9 cellular contexts compared by ENCODE assay signal in the genomic region with DNA sequence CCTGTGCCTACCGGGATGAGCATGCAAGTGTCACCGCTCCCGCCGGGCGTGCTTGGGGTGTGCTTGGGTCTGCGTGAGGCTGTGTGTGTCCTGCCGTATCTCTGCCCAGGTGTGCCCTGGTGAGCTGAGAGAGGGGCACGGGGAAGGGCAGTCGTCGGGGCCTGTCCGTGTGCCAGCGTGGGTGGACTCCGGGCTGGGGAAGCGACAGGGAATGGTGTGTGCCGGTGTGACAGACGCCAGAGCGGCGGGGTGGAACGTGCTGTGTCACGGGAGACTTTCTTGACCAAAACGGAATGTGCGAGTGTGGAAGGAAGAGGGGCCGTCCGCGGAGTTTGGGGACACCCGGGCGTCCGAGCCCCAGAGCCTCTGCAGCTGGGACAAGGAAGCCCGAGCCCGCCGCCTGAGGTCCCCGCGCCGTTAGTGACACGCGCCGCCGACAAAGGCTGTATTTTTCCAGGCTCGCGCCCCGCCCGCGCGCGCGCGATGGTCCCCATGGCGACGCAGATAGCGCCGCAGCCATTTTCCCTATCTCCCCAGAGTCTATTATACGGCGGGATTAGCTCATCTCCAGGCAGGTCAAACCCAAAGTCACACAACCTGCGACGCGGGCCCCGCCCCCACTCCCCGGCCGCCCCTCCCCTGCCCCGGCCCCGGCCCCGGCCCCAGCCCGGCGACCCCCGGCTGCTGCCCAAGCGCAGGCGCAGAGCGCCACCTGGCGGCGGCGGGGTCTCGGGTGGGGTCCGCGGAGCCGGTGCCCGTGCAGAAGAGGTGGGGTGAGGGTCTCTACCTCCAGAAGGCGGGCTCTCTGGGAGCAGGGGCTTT. TPM values are rescaled to one million over a fixed set of nuclear protein-coding genes. Genes with fewer than 3 reads are reported as not detected.
A peak's percentile ranks its signal among the peaks of the same experiment; 100 is the strongest.
DNase-seq lines count a peak whose midpoint lies in the region; ATAC-seq and TF ChIP-seq lines count a peak whose summit lies in the region.
"Had no signal": no experiment of that assay in that cellular context is flagged by ENCODE, and none has a peak within 500 bp of the region (broad histone marks: within the 10 kb centered on the region; RNA-seq: fewer than 3 reads in every experiment).

No MANE protein-coding gene starts in this region.

- TF ChIP-seq EP300 in suprapubic skin (IDR thresholded peaks at IDR 0.05): no peak

- H3K36me3 ChIP-seq in Peyer's patch (no peaks in the 10 kb centered on the region), suprapubic skin (no peaks in the 10 kb centered on the region)

- peaks cover 4% of the 10 kb centered on the region for H3K36me3 Mint-ChIP-seq in IgD-negative memory B cell

- no peaks in the 10 kb centered on the region for H3K9me3 ChIP-seq in Peyer's patch
- no peaks in the 10 kb centered on the region for H3K9me3 ChIP-seq in suprapubic skin

- H3K27ac ChIP-seq in Peyer's patch (no peak overlapping the region), suprapubic skin (no peak overlapping the region)

- H3K9me3 Mint-ChIP-seq in IgD-negative memory B cell: peaks cover 0 to 6% (median 0%) of the 10 kb centered on the region in 3 donors

- peak overlapping the region in 1 of 3 donors; percentile 63 for H3K27ac Mint-ChIP-seq in IgD-negative memory B cell

- no peak for TF ChIP-seq POLR2A in Peyer's patch (IDR thresholded peaks at IDR 0.05)
- no peak for TF ChIP-seq POLR2A in suprapubic skin (IDR thresholded peaks at IDR 0.05)

- no peak for ATAC-seq in HG03095 (IDR thresholded peaks at IDR 0.05; ENCODE audit: unreplicated experiment)

- H3K27me3 ChIP-seq in Peyer's patch (peaks cover 0 to 37% of the 10 kb centered on the region in 2 donors), suprapubic skin (peaks cover 94% of the 10 kb centered on the region)

- H3K4me1 Mint-ChIP-seq in IgD-negative memory B cell: peaks cover 0 to 6% (median 3%) of the 10 kb centered on the region in 3 donors

- 5% methylated on average over 22 of the region's 77 CpGs for WGBS in suprapubic skin

- H3K4me3 ChIP-seq in Peyer's patch: peak overlapping the region; percentile 36 to 62 (median 60)
- peak overlapping the region; percentile 43 to 58 for H3K4me3 ChIP-seq in foreskin fibroblast (ENCODE audit: low read depth in 1 of 2, low read length in 2 of 2)
- H3K4me3 ChIP-seq in suprapubic skin: peak overlapping the region; percentile 57

- TF ChIP-seq CTCF in Peyer's patch (IDR thresholded peaks at IDR 0.05) (peak in 5 of 6 experiments; percentile 44 to 64 (median 54)), foreskin fibroblast (IDR thresholded peaks at IDR 0.05; ENCODE audit: low read depth, low read length) (peak; percentile 63), suprapubic skin (IDR thresholded peaks at IDR 0.05) (peak in 1 of 2 donors; percentile 76)

- peaks cover 0 to 22% (median 8%) of the 10 kb centered on the region in 4 donors for H3K4me1 ChIP-seq in Peyer's patch
- H3K4me1 ChIP-seq in suprapubic skin: peaks cover 23% of the 10 kb centered on the region

- H3K4me3 Mint-ChIP-seq in IgD-negative memory B cell: peak overlapping the region; percentile 52 to 89 (median 80)

- peaks cover 54% of the 10 kb centered on the region for H3K27me3 Mint-ChIP-seq in IgD-negative memory B cell

- DNase-seq in COR-L47 (lab: John Stamatoyannopoulos, UW): peak; percentile 92
- DNase-seq in Peyer's patch: peak; percentile 31 to 77 (median 68)
- peak; percentile 35 to 57 for DNase-seq in activated T-helper 1 cell treated with anti-CD3 and anti-CD28 coated beads, Interleukin-2, amount 50 U/mL, for 16 hours (ENCODE audit: low read depth in 1 of 2, low spot score in 1 of 2)
- DNase-seq in foreskin fibroblast: peak in 1 of 2 donors; percentile 74
- DNase-seq in occipital lobe (lab: John Stamatoyannopoulos, UW): peak; percentile 52
- peak; percentile 73 to 80 for DNase-seq in suprapubic skin (ENCODE audit: low spot score in 2 of 2)

RNA-seq across cellular contexts. Expression of a gene that starts 4.5 kb away (rescaled TPM):
- polyA plus RNA-seq in IgD-negative memory B cell: 0.11 TPM
- 10 to 100 TPM in 1 of 4 donors, 1 to 10 TPM in 3; 2.8 to 11.6 (median 8.1) TPM for total RNA-seq in Peyer's patch
- total RNA-seq in occipital lobe: 0.31 TPM
- total RNA-seq in suprapubic skin: 10 to 100 TPM in 1 of 4 donors, 1 to 10 TPM in 3; 2.4 to 10.3 (median 5.4) TPM

RNA-seq across cellular contexts. Expression of a gene that starts 30.8 kb away (rescaled TPM):
- not detected for polyA plus RNA-seq in IgD-negative memory B cell
- total RNA-seq in Peyer's patch (not detected), occipital lobe (not detected), suprapubic skin (not detected)
- total RNA-seq: NCI-H460 had no signal
